In the genomic region with DNA sequence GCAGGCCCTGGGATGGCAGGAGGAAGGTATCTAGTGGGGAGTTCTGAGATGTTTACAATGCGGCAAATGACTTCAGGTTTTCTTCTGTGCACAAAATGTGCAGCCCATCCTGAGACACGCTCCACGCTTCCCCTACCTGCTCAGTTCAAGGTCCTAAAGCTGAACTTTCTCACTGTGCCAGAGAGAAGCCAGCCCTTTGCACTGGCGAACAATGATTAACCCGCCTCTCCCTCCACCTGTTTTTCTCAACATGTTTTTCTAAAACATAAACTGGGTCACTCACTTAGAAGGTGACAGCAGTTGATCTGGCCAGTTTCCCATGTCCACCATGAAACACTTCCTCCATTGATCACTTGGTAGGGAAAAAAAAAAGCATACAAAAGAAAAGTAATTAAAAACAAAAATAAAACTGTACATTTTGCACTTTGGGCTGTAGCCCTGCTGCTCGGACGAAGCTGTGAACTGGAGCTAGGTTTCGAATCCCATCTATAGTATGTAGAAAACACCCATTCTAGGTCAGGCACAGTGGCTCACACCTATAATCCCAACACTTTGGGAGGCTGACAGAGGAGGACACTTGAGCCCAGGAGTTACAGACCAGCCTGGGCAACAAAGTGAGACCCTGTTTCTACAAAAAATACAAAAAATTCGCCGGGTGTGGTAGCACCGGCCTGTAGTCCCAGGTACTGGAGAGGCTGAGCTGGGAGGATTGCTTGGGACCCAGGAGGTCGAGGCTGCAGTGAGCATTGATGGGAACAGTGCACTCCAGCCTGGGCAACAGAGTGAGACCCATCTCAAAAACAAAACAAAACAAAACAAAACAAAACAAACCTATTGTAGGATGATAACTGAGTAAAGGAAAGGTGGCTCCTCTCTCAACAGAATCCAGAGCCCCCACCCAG, we compare ENCODE assay signal across 1 cellular context.
TF ChIP-seq lines count a peak whose summit lies in the region.

No MANE protein-coding gene starts in this region.

TF ChIP-seq in HepG2, 621 proteins besides CTCF, POLR2A, EP300 and RAD21 (continued from another document and continues in another):
- TF ChIP-seq, protein P1, sequence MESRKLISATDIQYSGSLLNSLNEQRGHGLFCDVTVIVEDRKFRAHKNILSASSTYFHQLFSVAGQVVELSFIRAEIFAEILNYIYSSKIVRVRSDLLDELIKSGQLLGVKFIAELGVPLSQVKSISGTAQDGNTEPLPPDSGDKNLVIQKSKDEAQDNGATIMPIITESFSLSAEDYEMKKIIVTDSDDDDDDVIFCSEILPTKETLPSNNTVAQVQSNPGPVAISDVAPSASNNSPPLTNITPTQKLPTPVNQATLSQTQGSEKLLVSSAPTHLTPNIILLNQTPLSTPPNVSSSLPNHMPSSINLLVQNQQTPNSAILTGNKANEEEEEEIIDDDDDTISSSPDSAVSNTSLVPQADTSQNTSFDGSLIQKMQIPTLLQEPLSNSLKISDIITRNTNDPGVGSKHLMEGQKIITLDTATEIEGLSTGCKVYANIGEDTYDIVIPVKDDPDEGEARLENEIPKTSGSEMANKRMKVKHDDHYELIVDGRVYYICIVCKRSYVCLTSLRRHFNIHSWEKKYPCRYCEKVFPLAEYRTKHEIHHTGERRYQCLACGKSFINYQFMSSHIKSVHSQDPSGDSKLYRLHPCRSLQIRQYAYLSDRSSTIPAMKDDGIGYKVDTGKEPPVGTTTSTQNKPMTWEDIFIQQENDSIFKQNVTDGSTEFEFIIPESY (CRISPR knock-in tag; IDR thresholded peaks at IDR 0.05): 0 out of 2 replicates have a peak, but pooled peaks have one; percentile 44
- TF ChIP-seq NFIC (IDR thresholded peaks at IDR 0.05; ENCODE audit: low read length): peak; percentile 90
- peak; percentile 97 for TF ChIP-seq MED1 (CRISPR knock-in tag; IDR thresholded peaks at IDR 0.05)
- 0 out of 2 replicates have a peak, but pooled peaks have one; percentile 74 for TF ChIP-seq ATF6 (CRISPR knock-in tag; conservative IDR thresholded peaks at IDR 0.05)
- TF ChIP-seq IRX3 (CRISPR knock-in tag; IDR thresholded peaks at IDR 0.05; ENCODE audit: borderline replicate concordance, low read depth): peak; percentile 81
- TF ChIP-seq SOX5 (CRISPR knock-in tag; IDR thresholded peaks at IDR 0.05; ENCODE audit: borderline replicate concordance): peak; percentile 93
- peak; percentile 32; the same call in 1 of the 2 replicates for TF ChIP-seq ZKSCAN1 (IDR thresholded peaks at IDR 0.05; ENCODE audit: low read length)
- TF ChIP-seq, protein P2, sequence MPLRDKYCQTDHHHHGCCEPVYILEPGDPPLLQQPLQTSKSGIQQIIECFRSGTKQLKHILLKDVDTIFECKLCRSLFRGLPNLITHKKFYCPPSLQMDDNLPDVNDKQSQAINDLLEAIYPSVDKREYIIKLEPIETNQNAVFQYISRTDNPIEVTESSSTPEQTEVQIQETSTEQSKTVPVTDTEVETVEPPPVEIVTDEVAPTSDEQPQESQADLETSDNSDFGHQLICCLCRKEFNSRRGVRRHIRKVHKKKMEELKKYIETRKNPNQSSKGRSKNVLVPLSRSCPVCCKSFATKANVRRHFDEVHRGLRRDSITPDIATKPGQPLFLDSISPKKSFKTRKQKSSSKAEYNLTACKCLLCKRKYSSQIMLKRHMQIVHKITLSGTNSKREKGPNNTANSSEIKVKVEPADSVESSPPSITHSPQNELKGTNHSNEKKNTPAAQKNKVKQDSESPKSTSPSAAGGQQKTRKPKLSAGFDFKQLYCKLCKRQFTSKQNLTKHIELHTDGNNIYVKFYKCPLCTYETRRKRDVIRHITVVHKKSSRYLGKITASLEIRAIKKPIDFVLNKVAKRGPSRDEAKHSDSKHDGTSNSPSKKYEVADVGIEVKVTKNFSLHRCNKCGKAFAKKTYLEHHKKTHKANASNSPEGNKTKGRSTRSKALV (CRISPR knock-in tag; IDR thresholded peaks at IDR 0.05): peak; percentile 28; the same call in 1 of the 2 replicates
- TF ChIP-seq SOX6 (IDR thresholded peaks at IDR 0.05): no peak
- peak; percentile 97 for TF ChIP-seq SOX6 (CRISPR knock-in tag; IDR thresholded peaks at IDR 0.05)
- peak; percentile 92; the same call in 1 of the 2 replicates for TF ChIP-seq MYC (CRISPR knock-in tag; IDR thresholded peaks at IDR 0.05; ENCODE audit: borderline replicate concordance)
- TF ChIP-seq HIVEP1 (CRISPR knock-in tag; IDR thresholded peaks at IDR 0.05): no peak; the same call in 1 of the 2 replicates
- TF ChIP-seq ZMAT3 (CRISPR knock-in tag; conservative IDR thresholded peaks at IDR 0.05): peak; percentile 53; the same call in 1 of the 2 replicates
- TF ChIP-seq, protein P3, sequence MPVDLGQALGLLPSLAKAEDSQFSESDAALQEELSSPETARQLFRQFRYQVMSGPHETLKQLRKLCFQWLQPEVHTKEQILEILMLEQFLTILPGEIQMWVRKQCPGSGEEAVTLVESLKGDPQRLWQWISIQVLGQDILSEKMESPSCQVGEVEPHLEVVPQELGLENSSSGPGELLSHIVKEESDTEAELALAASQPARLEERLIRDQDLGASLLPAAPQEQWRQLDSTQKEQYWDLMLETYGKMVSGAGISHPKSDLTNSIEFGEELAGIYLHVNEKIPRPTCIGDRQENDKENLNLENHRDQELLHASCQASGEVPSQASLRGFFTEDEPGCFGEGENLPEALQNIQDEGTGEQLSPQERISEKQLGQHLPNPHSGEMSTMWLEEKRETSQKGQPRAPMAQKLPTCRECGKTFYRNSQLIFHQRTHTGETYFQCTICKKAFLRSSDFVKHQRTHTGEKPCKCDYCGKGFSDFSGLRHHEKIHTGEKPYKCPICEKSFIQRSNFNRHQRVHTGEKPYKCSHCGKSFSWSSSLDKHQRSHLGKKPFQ (CRISPR knock-in tag; IDR thresholded peaks at IDR 0.05; ENCODE audit: insufficient replicate concordance): no peak
- no peak for TF ChIP-seq ZNF484 (CRISPR knock-in tag; IDR thresholded peaks at IDR 0.05; ENCODE audit: borderline replicate concordance, low read depth)
- peak; percentile 86; the same call in 1 of the 2 replicates for TF ChIP-seq REPIN1 (CRISPR knock-in tag; IDR thresholded peaks at IDR 0.05; ENCODE audit: borderline replicate concordance, low read depth)
- TF ChIP-seq ZSCAN22 (CRISPR knock-in tag; IDR thresholded peaks at IDR 0.05): no peak
- TF ChIP-seq THAP8 (CRISPR knock-in tag; IDR thresholded peaks at IDR 0.05; ENCODE audit: borderline replicate concordance): no peak
- peak; percentile 11 for TF ChIP-seq AHR (CRISPR knock-in tag; IDR thresholded peaks at IDR 0.05)
- no peak for TF ChIP-seq ZNF776 (CRISPR knock-in tag; IDR thresholded peaks at IDR 0.05)
- TF ChIP-seq HDAC2 (CRISPR knock-in tag; IDR thresholded peaks at IDR 0.05): peak; percentile 94
- TF ChIP-seq ZNF432 (CRISPR knock-in tag; IDR thresholded peaks at IDR 0.05; ENCODE audit: borderline replicate concordance): no peak
- TF ChIP-seq ZBTB25 (CRISPR knock-in tag; IDR thresholded peaks at IDR 0.05): peak; percentile 87; the same call in 1 of the 2 replicates
- peak; percentile 73; the same call in 1 of the 2 replicates for TF ChIP-seq KDM2A (CRISPR knock-in tag; IDR thresholded peaks at IDR 0.05; ENCODE audit: borderline replicate concordance, low read depth)
- peak; percentile 70 for TF ChIP-seq ASH2L (IDR thresholded peaks at IDR 0.05; ENCODE audit: insufficient read length, low read depth, low read length)
- TF ChIP-seq, protein P4, sequence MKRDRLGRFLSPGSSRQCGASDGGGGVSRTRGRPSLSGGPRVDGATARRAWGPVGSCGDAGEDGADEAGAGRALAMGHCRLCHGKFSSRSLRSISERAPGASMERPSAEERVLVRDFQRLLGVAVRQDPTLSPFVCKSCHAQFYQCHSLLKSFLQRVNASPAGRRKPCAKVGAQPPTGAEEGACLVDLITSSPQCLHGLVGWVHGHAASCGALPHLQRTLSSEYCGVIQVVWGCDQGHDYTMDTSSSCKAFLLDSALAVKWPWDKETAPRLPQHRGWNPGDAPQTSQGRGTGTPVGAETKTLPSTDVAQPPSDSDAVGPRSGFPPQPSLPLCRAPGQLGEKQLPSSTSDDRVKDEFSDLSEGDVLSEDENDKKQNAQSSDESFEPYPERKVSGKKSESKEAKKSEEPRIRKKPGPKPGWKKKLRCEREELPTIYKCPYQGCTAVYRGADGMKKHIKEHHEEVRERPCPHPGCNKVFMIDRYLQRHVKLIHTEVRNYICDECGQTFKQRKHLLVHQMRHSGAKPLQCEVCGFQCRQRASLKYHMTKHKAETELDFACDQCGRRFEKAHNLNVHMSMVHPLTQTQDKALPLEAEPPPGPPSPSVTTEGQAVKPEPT (CRISPR knock-in tag; IDR thresholded peaks at IDR 0.05; ENCODE audit: low read depth): peak; percentile 27; the same call in 1 of the 2 replicates
- peak; percentile 59; the same call in 1 of the 2 replicates for TF ChIP-seq HHEX (CRISPR knock-in tag; IDR thresholded peaks at IDR 0.05)
- TF ChIP-seq MLX (CRISPR knock-in tag; IDR thresholded peaks at IDR 0.05): peak; percentile 99
- no peak for TF ChIP-seq CREB3 (CRISPR knock-in tag; IDR thresholded peaks at IDR 0.05)
- TF ChIP-seq, protein P5, sequence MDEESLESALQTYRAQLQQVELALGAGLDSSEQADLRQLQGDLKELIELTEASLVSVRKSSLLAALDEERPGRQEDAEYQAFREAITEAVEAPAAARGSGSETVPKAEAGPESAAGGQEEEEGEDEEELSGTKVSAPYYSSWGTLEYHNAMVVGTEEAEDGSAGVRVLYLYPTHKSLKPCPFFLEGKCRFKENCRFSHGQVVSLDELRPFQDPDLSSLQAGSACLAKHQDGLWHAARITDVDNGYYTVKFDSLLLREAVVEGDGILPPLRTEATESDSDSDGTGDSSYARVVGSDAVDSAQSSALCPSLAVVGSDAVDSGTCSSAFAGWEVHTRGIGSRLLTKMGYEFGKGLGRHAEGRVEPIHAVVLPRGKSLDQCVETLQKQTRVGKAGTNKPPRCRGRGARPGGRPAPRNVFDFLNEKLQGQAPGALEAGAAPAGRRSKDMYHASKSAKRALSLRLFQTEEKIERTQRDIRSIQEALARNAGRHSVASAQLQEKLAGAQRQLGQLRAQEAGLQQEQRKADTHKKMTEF (CRISPR knock-in tag; IDR thresholded peaks at IDR 0.05): peak; percentile 90
- peak; percentile 48; the same call in 1 of the 2 replicates for TF ChIP-seq AKAP8 (CRISPR knock-in tag; IDR thresholded peaks at IDR 0.05)
- no peak for TF ChIP-seq BRD4 (CRISPR knock-in tag; IDR thresholded peaks at IDR 0.05)
- TF ChIP-seq ATF7 (IDR thresholded peaks at IDR 0.05): no peak
- peak; percentile 42; the same call in 1 of the 2 replicates for TF ChIP-seq ATF7 (CRISPR knock-in tag; IDR thresholded peaks at IDR 0.05)
- peak; percentile 87 for TF ChIP-seq SP5 (CRISPR knock-in tag; IDR thresholded peaks at IDR 0.05; ENCODE audit: borderline replicate concordance, low read depth)
- TF ChIP-seq, protein P6, sequence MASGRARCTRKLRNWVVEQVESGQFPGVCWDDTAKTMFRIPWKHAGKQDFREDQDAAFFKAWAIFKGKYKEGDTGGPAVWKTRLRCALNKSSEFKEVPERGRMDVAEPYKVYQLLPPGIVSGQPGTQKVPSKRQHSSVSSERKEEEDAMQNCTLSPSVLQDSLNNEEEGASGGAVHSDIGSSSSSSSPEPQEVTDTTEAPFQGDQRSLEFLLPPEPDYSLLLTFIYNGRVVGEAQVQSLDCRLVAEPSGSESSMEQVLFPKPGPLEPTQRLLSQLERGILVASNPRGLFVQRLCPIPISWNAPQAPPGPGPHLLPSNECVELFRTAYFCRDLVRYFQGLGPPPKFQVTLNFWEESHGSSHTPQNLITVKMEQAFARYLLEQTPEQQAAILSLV (CRISPR knock-in tag; IDR thresholded peaks at IDR 0.05; ENCODE audit: borderline replicate concordance): no peak; the same call in 1 of the 2 replicates
- peak; percentile 99 for TF ChIP-seq NCOR1 (IDR thresholded peaks at IDR 0.05; ENCODE audit: borderline replicate concordance, low read length)
